In genomic region chr2:135962401-135963138, GRCh38 we compare ENCODE assay signal across 14 cellular contexts. TPM values are rescaled to one million over a fixed set of nuclear protein-coding genes. Genes with fewer than 3 reads are reported as not detected.
A peak's percentile ranks its signal among the peaks of the same experiment; 100 is the strongest.
DNase-seq lines count a peak whose midpoint lies in the region; ATAC-seq, FAIRE-seq and TF ChIP-seq lines count a peak whose summit lies in the region.
"Had no signal": no experiment of that assay in that cellular context is flagged by ENCODE, and none has a peak within 500 bp of the region (broad histone marks: within the 10 kb centered on the region; RNA-seq: fewer than 3 reads in every experiment).

No MANE protein-coding gene starts in this region.

- peak overlapping the region; percentile 69 for H3K4me3 Mint-ChIP-seq in T-helper 17 cell
- no peak overlapping the region for H3K4me3 Mint-ChIP-seq in mesothelial cell of epicardium

- H3K36me3 Mint-ChIP-seq in T-helper 17 cell (ENCODE audit: low read depth) (peaks cover 2% of the 10 kb centered on the region), mesothelial cell of epicardium (peaks cover 20% of the 10 kb centered on the region)

- peak; percentile 49 for ATAC-seq in GM18873 (IDR thresholded peaks at IDR 0.05; ENCODE audit: low FRiP score, unreplicated experiment)
- peak; percentile 44 for ATAC-seq in HG02763 (IDR thresholded peaks at IDR 0.05; ENCODE audit: unreplicated experiment)
- peak; percentile 30 for ATAC-seq in T-helper 17 cell

- peaks cover 0 to 2% of the 10 kb centered on the region in 2 donors for H3K36me3 ChIP-seq in small intestine (ENCODE audit: control insufficient read depth in 2 of 2, insufficient read depth in 2 of 2, low read length in 2 of 2)

- peaks cover 0 to 3% of the 10 kb centered on the region in 2 donors for H3K4me1 ChIP-seq in small intestine (ENCODE audit: control insufficient read depth in 2 of 2, insufficient read depth in 1 of 2, low read depth in 1 of 2, low read length in 1 of 2)

- H3K27me3 ChIP-seq in small intestine (ENCODE audit: control insufficient read depth in 2 of 2, insufficient read depth in 2 of 2, low read length in 2 of 2), result no peaks in the 10 kb centered on the region
- H3K27me3 ChIP-seq: SJSA1 had no signal

- no peaks in the 10 kb centered on the region for H3K9me3 Mint-ChIP-seq in mesothelial cell of epicardium

- no peak for DNase-seq in T-helper 17 cell
- no peak for DNase-seq in mesothelial cell of epicardium (ENCODE audit: low spot score in 2 of 2, unreplicated experiment in 2 of 2)
- no peak for DNase-seq in germinal center (ENCODE audit: low spot score)
- no peak for DNase-seq in superior temporal gyrus (ENCODE audit: extremely low spot score)
- no peak for DNase-seq in NCI-H510A treated with DMSO at 0.1 percent for 48 hours (lab: John Stamatoyannopoulos, UW)
- DNase-seq in small intestine, result no peak
- DNase-seq: activated gamma-delta T cell; midbrain; NCI-H1436 treated with DMSO at 0.1 percent for 48 hours; stimulated activated CD4-positive, alpha-beta T cell treated with anti-CD3 and anti-CD28 coated beads, Interleukin-1b, Interleukin-23, amount 100 ng/mL, for 48 hours had no signal

- no peaks in the 10 kb centered on the region for H3K9me3 ChIP-seq in T-helper 17 cell (ENCODE audit: control insufficient read depth, low read length, poor library complexity, severe bottlenecking)
- H3K9me3 ChIP-seq in small intestine (ENCODE audit: control insufficient read depth, low read depth), result no peaks in the 10 kb centered on the region
- H3K9me3 ChIP-seq: HAP-1, SJSA1 had no signal

- H3K4me1 Mint-ChIP-seq in T-helper 17 cell (peaks cover 34% of the 10 kb centered on the region), mesothelial cell of epicardium (peaks cover 13% of the 10 kb centered on the region)

- H3K27me3 Mint-ChIP-seq in T-helper 17 cell (no peaks in the 10 kb centered on the region), mesothelial cell of epicardium (ENCODE audit: low read depth) (no peaks in the 10 kb centered on the region)

- H3K27ac ChIP-seq in small intestine (ENCODE audit: low read depth in 1 of 2, low read length in 1 of 2), result peak overlapping the region in 1 of 2 donors; percentile 2

- no peak for TF ChIP-seq CTCF in mesothelial cell of epicardium (IDR thresholded peaks at IDR 0.05; ENCODE audit: unreplicated experiment)

- 67 to 78% (median 72%) methylated on average over 4 of the region's 4 CpGs for WGBS in small intestine, 3 donors

- peak overlapping the region; percentile 96 for H3K27ac Mint-ChIP-seq in T-helper 17 cell
- H3K27ac Mint-ChIP-seq in mesothelial cell of epicardium, result peak overlapping the region; percentile 15

- no peak overlapping the region for H3K4me3 ChIP-seq in small intestine (ENCODE audit: low read depth in 1 of 2, low read length in 2 of 2)
- H3K4me3 ChIP-seq: HAP-1, SJSA1 had no signal

- no peak for FAIRE-seq in small intestine (lab: Jason Lieb, UNC)

RNA-seq across cellular contexts. Expression of gene DARS1, which starts 22.9 kb away (rescaled TPM):
- 10 to 100 TPM; 53.8 to 72.1 TPM for total RNA-seq in T-helper 17 cell
- 81.8 to 85.7 TPM (median 82.6 TPM) in 3 replicates for total RNA-seq in mesothelial cell of epicardium
- polyA plus RNA-seq in small intestine, result 10 to 100 TPM; 27.8 to 38.3 (median 28.0) TPM
